18 cellular contexts compared by ENCODE assay signal in the genomic region with DNA sequence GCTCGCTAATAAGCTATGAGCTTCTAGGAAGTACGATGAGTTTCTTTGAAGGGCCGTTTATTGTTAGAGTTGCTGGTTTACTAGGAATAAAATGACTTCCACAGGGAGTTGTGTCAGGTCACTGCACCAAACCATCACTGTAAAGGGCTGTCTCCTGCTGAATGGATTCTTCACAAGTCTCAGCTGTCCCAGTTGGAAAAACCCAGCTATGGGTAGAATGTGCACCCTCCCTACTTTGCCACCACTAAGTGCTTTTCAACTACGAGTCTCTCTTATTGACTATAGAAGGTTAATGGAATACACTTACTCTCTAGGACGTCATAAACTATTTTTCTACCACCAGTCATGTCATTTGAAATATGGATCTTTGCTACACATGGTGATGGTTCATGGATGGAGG.
DNase-seq lines count a peak whose midpoint lies in the region; TF ChIP-seq lines count a peak whose summit lies in the region.
"Had no signal": no experiment of that assay in that cellular context is flagged by ENCODE, and none has a peak within 500 bp of the region (broad histone marks: within the 10 kb centered on the region; RNA-seq: fewer than 3 reads in every experiment).

No MANE protein-coding gene starts in this region.

- H3K9me3 Mint-ChIP-seq in HFFc6 (no peaks in the 10 kb centered on the region), osteocyte (ENCODE audit: unreplicated experiment) (no peaks in the 10 kb centered on the region), glutamatergic neuron (ENCODE audit: unreplicated experiment) (peaks cover 7% of the 10 kb centered on the region)
- H3K9me3 Mint-ChIP-seq: nephron progenitor cell; stimulated activated naive B cell treated with anti-CD40 and anti-IgM and Interleukin-4, amounts not matched to agents 10 μg/mL and 1 μg/mL and 100 μg/mL, for 72 hours had no signal

- H3K27me3 ChIP-seq in A673 (replicated peaks; ENCODE audit: insufficient read depth, low read depth, low read length, poor library complexity), result no peaks in the 10 kb centered on the region
- no peaks in the 10 kb centered on the region for H3K27me3 ChIP-seq in SJCRH30
- H3K27me3 ChIP-seq: Peyer's patch had no signal

- intact Hi-C loops in A673 (cut with micrococcal nuclease; ENCODE audit: unreplicated experiment), result no loop called here

- H3K4me3 Mint-ChIP-seq in HFFc6 (no peak overlapping the region), osteocyte (ENCODE audit: unreplicated experiment) (no peak overlapping the region), glutamatergic neuron (ENCODE audit: unreplicated experiment) (no peak overlapping the region)
- H3K4me3 Mint-ChIP-seq: nephron progenitor cell; stimulated activated naive B cell treated with anti-CD40 and anti-IgM and Interleukin-4, amounts not matched to agents 10 μg/mL and 1 μg/mL and 100 μg/mL, for 72 hours had no signal

- peaks cover 92% of the 10 kb centered on the region for H3K4me1 Mint-ChIP-seq in HFFc6 (ENCODE audit: low read depth)
- H3K4me1 Mint-ChIP-seq in osteocyte (ENCODE audit: unreplicated experiment), result peaks cover 78% of the 10 kb centered on the region
- H3K4me1 Mint-ChIP-seq in glutamatergic neuron (ENCODE audit: low read depth, unreplicated experiment), result peaks cover 21% of the 10 kb centered on the region

- H3K4me1 ChIP-seq in A673 (ENCODE audit: insufficient read depth, low read length, poor library complexity, severe bottlenecking), result peaks cover 93% of the 10 kb centered on the region
- H3K4me1 ChIP-seq in SJCRH30, result peaks cover 50% of the 10 kb centered on the region

- CTCF ChIA-PET in A673 (lab: Charles Lee), result no interaction called here

- H3K36me3 Mint-ChIP-seq in HFFc6 (ENCODE audit: low read depth), result no peaks in the 10 kb centered on the region
- no peaks in the 10 kb centered on the region for H3K36me3 Mint-ChIP-seq in osteocyte (ENCODE audit: unreplicated experiment)
- H3K36me3 Mint-ChIP-seq in glutamatergic neuron (ENCODE audit: unreplicated experiment), result no peaks in the 10 kb centered on the region

- TF ChIP-seq CTCF in A673 (conservative IDR thresholded peaks at IDR 0.05; ENCODE audit: low read depth, low read length) (no peak), HFFc6 (IDR thresholded peaks at IDR 0.05) (no peak), osteocyte (IDR thresholded peaks at IDR 0.05) (no peak), glutamatergic neuron (IDR thresholded peaks at IDR 0.05; ENCODE audit: partially characterized antibody, unreplicated experiment) (no peak)

- H3K9me3 ChIP-seq in A673 (ENCODE audit: low read depth, low read length, poor library complexity, severe bottlenecking) (no peaks in the 10 kb centered on the region), SJCRH30 (replicated peaks) (no peaks in the 10 kb centered on the region)
- H3K9me3 ChIP-seq: lower lobe of right lung, Peyer's patch had no signal

- BruUV-seq in A673 (replicated peaks; lab: Mats Ljungman, UMichigan), result no TSS peak

- H3K4me3 ChIP-seq in A673 (ENCODE audit: low read depth, low read length, poor library complexity, severe bottlenecking), result no peak overlapping the region
- H3K4me3 ChIP-seq in SJCRH30, result no peak overlapping the region
- H3K4me3 ChIP-seq: lower lobe of right lung, Peyer's patch, SK-N-MC had no signal

- peaks cover 4% of the 10 kb centered on the region for H3K27me3 Mint-ChIP-seq in HFFc6 (ENCODE audit: insufficient read depth)
- no peaks in the 10 kb centered on the region for H3K27me3 Mint-ChIP-seq in osteocyte (ENCODE audit: unreplicated experiment)
- H3K27me3 Mint-ChIP-seq in glutamatergic neuron (ENCODE audit: unreplicated experiment), result peaks cover 2% of the 10 kb centered on the region
- H3K27me3 Mint-ChIP-seq: stimulated activated naive B cell treated with anti-CD40 and anti-IgM and Interleukin-4, amounts not matched to agents 10 μg/mL and 1 μg/mL and 100 μg/mL, for 72 hours had no signal

- peak overlapping the region; percentile 82 for H3K27ac Mint-ChIP-seq in HFFc6
- H3K27ac Mint-ChIP-seq in osteocyte (ENCODE audit: unreplicated experiment), result peak overlapping the region; percentile 90
- H3K27ac Mint-ChIP-seq in glutamatergic neuron (ENCODE audit: unreplicated experiment), result no peak overlapping the region
- H3K27ac Mint-ChIP-seq: stimulated activated naive B cell treated with anti-CD40 and anti-IgM and Interleukin-4, amounts not matched to agents 10 μg/mL and 1 μg/mL and 100 μg/mL, for 72 hours had no signal

- H3K27ac ChIP-seq in A673 (ENCODE audit: low read depth, low read length, poor library complexity, severe bottlenecking), result peak overlapping the region; percentile 8
- H3K27ac ChIP-seq in epithelial cell of prostate, result peak overlapping the region; percentile 97
- no peak overlapping the region for H3K27ac ChIP-seq in SJCRH30
- H3K27ac ChIP-seq: SK-N-MC had no signal

- DNase-seq in A673 (ENCODE audit: low spot score) (no peak), HFFc6 (no peak), epithelial cell of prostate (ENCODE audit: low read depth, low spot score) (no peak), osteocyte (ENCODE audit: extremely low spot score, unreplicated experiment) (no peak), SJCRH30 (no peak), NOMO-1 (lab: John Stamatoyannopoulos, UW; ENCODE audit: unreplicated experiment in 2 of 2) (no peak), glutamatergic neuron (no peak)
- DNase-seq in stimulated activated CD4-positive, alpha-beta T cell treated with anti-CD3 and anti-CD28 coated beads, Interleukin-4, amount 100 ng/mL, for 1 hour, result no peak
- DNase-seq: activated gamma-delta T cell treated with Interleukin-2 at 50 U/mL for 16 hours; COR-L47; cortex of kidney; lower lobe of right lung; NCI-H146; NCI-H774; nephron progenitor cell; Peyer's patch; stimulated activated naive B cell treated with anti-CD40 and anti-IgM and Interleukin-4, amounts not matched to agents 10 μg/mL and 1 μg/mL and 100 μg/mL, for 72 hours had no signal

- H3K36me3 ChIP-seq in A673 (ENCODE audit: insufficient read depth, low read length, poor library complexity, severe bottlenecking) (no peaks in the 10 kb centered on the region), SJCRH30 (peaks cover 3% of the 10 kb centered on the region; the same call in 1 of the 2 replicates)
- H3K36me3 ChIP-seq: Peyer's patch had no signal

- POLR2A ChIA-PET in A673 (lab: Charles Lee; ENCODE audit: low non-redundant PET), result no interaction called here
